14 cellular contexts compared by ENCODE assay signal in genomic region chr1:58726581-58726980, GRCh38. TPM values are rescaled to one million over a fixed set of nuclear protein-coding genes. Genes with fewer than 3 reads are reported as not detected.
DNase-seq lines count a peak whose midpoint lies in the region; ATAC-seq, FAIRE-seq and TF ChIP-seq lines count a peak whose summit lies in the region.
"Had no signal": no experiment of that assay in that cellular context is flagged by ENCODE, and none has a peak within 500 bp of the region (broad histone marks: within the 10 kb centered on the region; RNA-seq: fewer than 3 reads in every experiment).

No MANE protein-coding gene starts in this region.

- DNase-seq in GM12878 (ENCODE audit: low read depth, low spot score) (no peak), HT-29 (ENCODE audit: low spot score) (no peak), left ventricle myocardium superior (no peak), SKM-1 (lab: John Stamatoyannopoulos, UW; ENCODE audit: unreplicated experiment) (no peak), inferior parietal cortex (ENCODE audit: extremely low spot score) (no peak)
- DNase-seq: activated T-cell treated with anti-CD3 and anti-CD28 coated beads for 4 hours; CD4-positive, alpha-beta T cell; NCI-H1092 treated with DMSO at 0.1 percent for 48 hours; pancreas; stimulated activated CD4-positive, alpha-beta T cell treated with anti-CD3 and anti-CD28 coated beads, Interleukin-4, amount 100 ng/mL, for 4 hours had no signal

- H3K4me1 ChIP-seq in GM12878 (ENCODE audit: control insufficient read depth, insufficient read depth, low read length): peaks cover 6% of the 10 kb centered on the region
- H3K4me1 ChIP-seq: pancreas had no signal

- 0% methylated on average over 1 of the region's 1 CpG for WGBS in GM12878 (ENCODE audit: insufficient coverage, insufficient replicate concordance, low lambda C conversion rate, missing lambda C conversion rate)

- no peak for TF ChIP-seq EP300 in GM12878 (IDR thresholded peaks at IDR 0.05; ENCODE audit: borderline replicate concordance in 1 of 2, control insufficient read depth in 1 of 2, low read depth in 2 of 2, low read length in 2 of 2)

- FAIRE-seq in GM12878 (lab: Jason Lieb, UNC): peak; percentile 61
- FAIRE-seq: pancreas had no signal

- no peaks in the 10 kb centered on the region for H3K79me2 ChIP-seq in GM12878 (ENCODE audit: control insufficient read depth, insufficient read depth, low read length)

- RAD21 ChIA-PET in GM12878 (lab: Charles Lee; ENCODE audit: unreplicated experiment): interaction anchor here (0.6 to 1.0 kb wide), 2 partner anchors 12 to 588 kb away, joined by 3 read pairs; no protein-coding TSS in a partner anchor

- no peaks in the 10 kb centered on the region for H3K36me3 ChIP-seq in GM12878 (ENCODE audit: control insufficient read depth in 2 of 2, insufficient read depth in 2 of 2, low read length in 1 of 2)
- H3K36me3 ChIP-seq: pancreas, thoracic aorta had no signal

- H3K9me3 ChIP-seq in GM12878 (replicated peaks; ENCODE audit: control insufficient read depth, insufficient read depth, low read length): no peaks in the 10 kb centered on the region
- H3K9me3 ChIP-seq: thoracic aorta had no signal

- BruUV-seq in GM12878 (replicated peaks; lab: Mats Ljungman, UMichigan): no TSS peak

- H3K4me2 ChIP-seq in GM12878 (ENCODE audit: control insufficient read depth, insufficient read depth): no peak overlapping the region

- no peak overlapping the region; the same call in 1 of the 2 replicates for H2AFZ ChIP-seq in GM12878 (ENCODE audit: control insufficient read depth, low read depth, low read length)

- TF ChIP-seq RAD21 in GM12878 (IDR thresholded peaks at IDR 0.05; ENCODE audit: insufficient read depth, low read depth, low read length): no peak

- SMC1A ChIA-PET in GM12878 (lab: Charles Lee; ENCODE audit: uncharacterized antibody, unreplicated experiment): interaction anchor here (0.6 to 2.6 kb wide), 7 partner anchors 17 to 1590 kb away, joined by 3 to 8 read pairs (median 4); no protein-coding TSS in a partner anchor

- peak; percentile 86 for ATAC-seq in GM18511 (IDR thresholded peaks at IDR 0.05; ENCODE audit: unreplicated experiment)
- ATAC-seq in GM21390 (IDR thresholded peaks at IDR 0.05; ENCODE audit: unreplicated experiment): peak; percentile 80
- peak; percentile 84 for ATAC-seq in HG03108 (IDR thresholded peaks at IDR 0.05; ENCODE audit: unreplicated experiment)
- peak; percentile 90 for ATAC-seq in GM12878
- ATAC-seq in left ventricle myocardium superior: no peak

- CTCF ChIA-PET in GM12878 (lab: Yijun Ruan, JAX): interaction anchor here (0.7 to 1.6 kb wide), 6 partner anchors 11 to 1033 kb away, joined by 3 to 6 read pairs (median 4); no protein-coding TSS in a partner anchor

- TF ChIP-seq CTCF in GM12878 (IDR thresholded peaks at IDR 0.05 in 2 of 3, conservative IDR thresholded peaks at IDR 0.05 in 1 of 3; ENCODE audit: control insufficient read depth in 2 of 3, extremely low read depth in 1 of 3, insufficient read depth in 1 of 3, low read depth in 3 of 3, low read length in 3 of 3): no peak

- no peak for TF ChIP-seq POLR2A in GM12878 (IDR thresholded peaks at IDR 0.05; ENCODE audit: low read depth, low read length)

- in situ Hi-C loops in GM12878 (cut with MboI): loop anchor here (25.0 kb wide), 1 partner anchor 986 kb away; no protein-coding TSS in a partner anchor

- POLR2A ChIA-PET in GM12878 (lab: Charles Lee): interaction anchor here (0.7 kb wide), 1 partner anchor 73 kb away, joined by 3 read pairs; no protein-coding TSS in a partner anchor

- no peaks in the 10 kb centered on the region for H3K27me3 ChIP-seq in GM12878 (replicated peaks in 1 of 2; ENCODE audit: control insufficient read depth in 2 of 2, insufficient read depth in 2 of 2, low read length in 1 of 2)
- H3K27me3 ChIP-seq: pancreas had no signal

- intact Hi-C loops in GM12878 (cut with micrococcal nuclease; ENCODE audit: unreplicated experiment) (no loop called here), left ventricle myocardium superior (cut with micrococcal nuclease) (no loop called here)

- H3K27ac ChIP-seq in GM12878 (ENCODE audit: control insufficient read depth, insufficient read depth): no peak overlapping the region
- H3K27ac ChIP-seq: pancreas, thoracic aorta had no signal

- H3K9ac ChIP-seq in GM12878 (ENCODE audit: control insufficient read depth, insufficient read depth, low read length): no peak overlapping the region

- H4K20me1 ChIP-seq in GM12878 (ENCODE audit: control insufficient read depth, insufficient read depth): no peaks in the 10 kb centered on the region

- H3K4me3 ChIP-seq in GM12878: no peak overlapping the region
- H3K4me3 ChIP-seq: pancreas, thoracic aorta had no signal

TF ChIP-seq in GM12878, 131 proteins besides CTCF, POLR2A, EP300 and RAD21:
- TF ChIP-seq PKNOX1 (IDR thresholded peaks at IDR 0.05) (0 out of 2 replicates have a peak, but pooled peaks have one; percentile 23), RUNX3 (IDR thresholded peaks at IDR 0.05; ENCODE audit: low read length) (peak; percentile 65), NFIC (IDR thresholded peaks at IDR 0.05; ENCODE audit: low read depth, low read length) (no peak)
TF ChIP-seq in GM12878: peak in this region for 2.

RNA-seq across cellular contexts. Expression of gene MYSM1, which starts 26.7 kb away (rescaled TPM):
- 191 and 202 TPM in 2 replicates for total RNA-seq in GM12878 (2013; cell fraction: nucleolus; rRNA removed)
- total RNA-seq in GM12878 (2014; rRNA removed): 17.9 and 18.4 TPM in 2 replicates
- total RNA-seq in GM12878 (2014; rRNA removed; fragmentation: Illumina TruSeq; extraction: Trizol): 18.7 and 20.5 TPM in 2 replicates
- total RNA-seq in GM12878 (2021): 17.2 and 22.7 TPM in 2 replicates
- polyA plus RNA-seq in GM12878 (2011; ENCODE audit: low read depth): 16.0 TPM
- polyA plus RNA-seq in GM12878 (2011; rRNA removed): 39.0 and 64.1 TPM in 2 replicates
- polyA plus RNA-seq in GM12878 (2011; cell fraction: cytosol; rRNA removed): 9.3 and 9.9 TPM in 2 replicates
- 74.1 and 84.1 TPM in 2 replicates for polyA plus RNA-seq in GM12878 (2011; cell fraction: nucleus; rRNA removed)
- 20.0 and 22.3 TPM in 2 replicates for polyA plus RNA-seq in GM12878 (2012)
- polyA plus RNA-seq in GM12878 (2014; fragmentation: Illumina TruSeq; extraction: Trizol): 24.3 and 27.4 TPM in 2 replicates
- 10 to 100 TPM in 1 of 2 experiments, 1 to 10 TPM in 1; 8.5 to 11.1 TPM for polyA plus RNA-seq in GM12878 (2014; fragmentation: Nextera tagmentation; extraction: Ambion mirVana)
- 15.2 and 19.3 TPM in 2 replicates for polyA plus RNA-seq in GM12878 (2014; rRNA removed)
- polyA plus RNA-seq in GM12878 (2016; fragmentation: Nextera tagmentation; extraction: Ambion mirVana): 10 to 100 TPM; 16.4 to 19.4 TPM
- polyA minus RNA-seq in GM12878 (2011; rRNA and poly(A)+ RNA removed): 24.8 and 33.0 TPM in 2 replicates
- 7.4 and 9.7 TPM in 2 replicates for polyA minus RNA-seq in GM12878 (2011; cell fraction: cytosol; rRNA and poly(A)+ RNA removed)
- polyA minus RNA-seq in GM12878 (2011; cell fraction: nucleus; rRNA and poly(A)+ RNA removed): 45.9 and 63.1 TPM in 2 replicates
- total RNA-seq in HT-29 (2014; rRNA removed; shearing (Covaris generic)): 4.7 and 10.5 TPM in 2 replicates
- 22.3 TPM for total RNA-seq in left ventricle myocardium superior

RNA-seq across cellular contexts. Expression of gene JUN, which starts 57.3 kb away (rescaled TPM):
- total RNA-seq in GM12878 (2013; cell fraction: nucleolus; rRNA removed): 6.6 and 8.6 TPM in 2 replicates
- 6.0 and 6.7 TPM in 2 replicates for total RNA-seq in GM12878 (2014; rRNA removed)
- 1.6 and 1.8 TPM in 2 replicates for total RNA-seq in GM12878 (2014; rRNA removed; fragmentation: Illumina TruSeq; extraction: Trizol)
- 8.4 and 8.7 TPM in 2 replicates for total RNA-seq in GM12878 (2021)
- polyA plus RNA-seq in GM12878 (2011; ENCODE audit: low read depth): 2.8 TPM
- polyA plus RNA-seq in GM12878 (2011; rRNA removed): 1.4 and 2.5 TPM in 2 replicates
- polyA plus RNA-seq in GM12878 (2011; cell fraction: cytosol; rRNA removed): 2.7 and 3.0 TPM in 2 replicates
- 4.1 and 4.5 TPM in 2 replicates for polyA plus RNA-seq in GM12878 (2011; cell fraction: nucleus; rRNA removed)
- polyA plus RNA-seq in GM12878 (2012): 10.7 and 15.4 TPM in 2 replicates
- polyA plus RNA-seq in GM12878 (2014; fragmentation: Illumina TruSeq; extraction: Trizol): 1.4 and 1.8 TPM in 2 replicates
- polyA plus RNA-seq in GM12878 (2014; fragmentation: Nextera tagmentation; extraction: Ambion mirVana): under 1 TPM; 0.18 to 0.37 TPM
- polyA plus RNA-seq in GM12878 (2014; rRNA removed): 6.3 and 6.4 TPM in 2 replicates
- polyA plus RNA-seq in GM12878 (2016; fragmentation: Nextera tagmentation; extraction: Ambion mirVana): 1 to 10 TPM; 3.1 to 3.7 TPM
- polyA minus RNA-seq in GM12878 (2011; rRNA and poly(A)+ RNA removed): 1.8 and 3.8 TPM in 2 replicates
- 2.3 and 2.9 TPM in 2 replicates for polyA minus RNA-seq in GM12878 (2011; cell fraction: cytosol; rRNA and poly(A)+ RNA removed)
- polyA minus RNA-seq in GM12878 (2011; cell fraction: nucleus; rRNA and poly(A)+ RNA removed): 9.4 and 13.0 TPM in 2 replicates
- 531 and 547 TPM in 2 replicates for total RNA-seq in HT-29 (2014; rRNA removed; shearing (Covaris generic))
- 54.6 TPM for total RNA-seq in left ventricle myocardium superior
